21 cellular contexts compared by ENCODE assay signal in genomic region chr18:59469463-59470180, GRCh38.
"Had no signal": no experiment of that assay in that cellular context is flagged by ENCODE, and none has a peak within 500 bp of the region (broad histone marks: within the 10 kb centered on the region; RNA-seq: fewer than 3 reads in every experiment).

No MANE protein-coding gene starts in this region.

- H3K4me3 Mint-ChIP-seq: activated CD4-positive, alpha-beta T cell treated with anti-CD3 and anti-CD28 coated beads, Interleukin-2, amount 10 ng/mL, durations not matched to agents 7 days and 5 days; activated CD8-positive, alpha-beta T cell treated with anti-CD3 and anti-CD28 coated beads, Interleukin-2, amount 10 ng/mL, durations not matched to agents 7 days and 5 days; activated naive CD4-positive, alpha-beta T cell treated with anti-CD3 and anti-CD28 coated beads, Interleukin-2, amount 50 U/mL, for 24 hours; activated T-helper 1 cell treated with anti-CD3 and anti-CD28 coated beads, Interleukin-12 subunit alpha, Interleukin-12 subunit beta, Interleukin-2, Interleukin-4 antibody, amounts not matched to agents 30 ng/mL and 10 ng/mL and 1 ng/mL, durations not matched to agents 14 hours and 24 hours and 36 hours; central memory CD8-positive, alpha-beta T cell; natural killer cell treated with Interleukin-12 subunit alpha and Interleukin-12 subunit beta and Interleukin-15 and Interleukin-18, amount 100 ng/mL, for 72 hours; stimulated activated naive CD8-positive, alpha-beta T cell treated with anti-CD3 and anti-CD28 coated beads, Interleukin-15, Interleukin-2, amounts not matched to agents 100 ng/mL and 50 ng/mL, for 24 hours had no signal

- H3K27ac Mint-ChIP-seq: activated CD4-positive, alpha-beta T cell treated with anti-CD3 and anti-CD28 coated beads, Interleukin-2, amount 10 ng/mL, durations not matched to agents 7 days and 5 days; activated CD8-positive, alpha-beta T cell treated with anti-CD3 and anti-CD28 coated beads, Interleukin-2, amount 10 ng/mL, durations not matched to agents 7 days and 5 days; activated naive CD4-positive, alpha-beta T cell treated with anti-CD3 and anti-CD28 coated beads, Interleukin-2, amount 50 U/mL, for 24 hours; activated T-helper 1 cell treated with anti-CD3 and anti-CD28 coated beads, Interleukin-12 subunit alpha, Interleukin-12 subunit beta, Interleukin-2, Interleukin-4 antibody, amounts not matched to agents 30 ng/mL and 10 ng/mL and 1 ng/mL, durations not matched to agents 14 hours and 24 hours and 36 hours; natural killer cell treated with Interleukin-12 subunit alpha and Interleukin-12 subunit beta and Interleukin-15 and Interleukin-18, amount 100 ng/mL, for 72 hours; progenitor cell of endocrine pancreas; stimulated activated naive CD8-positive, alpha-beta T cell treated with anti-CD3 and anti-CD28 coated beads, Interleukin-15, Interleukin-2, amounts not matched to agents 100 ng/mL and 50 ng/mL, for 24 hours had no signal

- H3K27me3 ChIP-seq: body of pancreas, esophagus muscularis mucosa, gastrocnemius medialis, tibial artery had no signal

- H3K36me3 Mint-ChIP-seq: activated naive CD4-positive, alpha-beta T cell treated with anti-CD3 and anti-CD28 coated beads, Interleukin-2, amount 50 U/mL, for 24 hours; natural killer cell treated with Interleukin-12 subunit alpha and Interleukin-12 subunit beta and Interleukin-15 and Interleukin-18, amount 100 ng/mL, for 72 hours had no signal

- H3K9me3 Mint-ChIP-seq: activated CD4-positive, alpha-beta T cell treated with anti-CD3 and anti-CD28 coated beads, Interleukin-2, amount 10 ng/mL, durations not matched to agents 7 days and 5 days; activated T-helper 1 cell treated with anti-CD3 and anti-CD28 coated beads, Interleukin-12 subunit alpha, Interleukin-12 subunit beta, Interleukin-2, Interleukin-4 antibody, amounts not matched to agents 30 ng/mL and 10 ng/mL and 1 ng/mL, durations not matched to agents 14 hours and 24 hours and 36 hours; central memory CD8-positive, alpha-beta T cell had no signal

- H3K4me1 ChIP-seq: gastrocnemius medialis, spleen, tibial artery had no signal

- H3K27me3 Mint-ChIP-seq: activated naive CD4-positive, alpha-beta T cell treated with anti-CD3 and anti-CD28 coated beads, Interleukin-2, amount 50 U/mL, for 24 hours had no signal

- DNase-seq: activated CD4-positive, alpha-beta T cell treated with anti-CD3 and anti-CD28 coated beads, Interleukin-2, amount 10 ng/mL, durations not matched to agents 7 days and 5 days; activated CD4-positive, CD25-positive, alpha-beta regulatory T cell treated with anti-CD3 and anti-CD28 coated beads, Interleukin-2, amount 50 U/mL, for 72 hours; activated CD8-positive, alpha-beta T cell treated with anti-CD3 and anti-CD28 coated beads, Interleukin-2, amount 10 ng/mL, durations not matched to agents 7 days and 5 days; activated gamma-delta T cell; anterior cingulate cortex; effector memory CD4-positive, alpha-beta T cell; gastrocnemius medialis; mammary epithelial cell; retina; spleen; stimulated activated CD4-positive, alpha-beta T cell treated with anti-CD3 and anti-CD28 coated beads, Interleukin-4, amount 100 ng/mL, for 4 hours; T-helper 2 cell; tibial artery had no signal

- H3K36me3 ChIP-seq: esophagus muscularis mucosa, gastrocnemius medialis, spleen, tibial artery had no signal

- H3K4me3 ChIP-seq: body of pancreas, esophagus muscularis mucosa, gastrocnemius medialis, spleen, tibial artery had no signal

- H3K27ac ChIP-seq: body of pancreas, esophagus muscularis mucosa, gastrocnemius medialis, spleen, tibial artery had no signal

- ATAC-seq: activated CD8-positive, alpha-beta T cell treated with anti-CD3 and anti-CD28 coated beads, Interleukin-2, amount 10 ng/mL, durations not matched to agents 7 days and 5 days; body of pancreas; gastrocnemius medialis; natural killer cell treated with Interleukin-12 subunit alpha and Interleukin-12 subunit beta and Interleukin-15 and Interleukin-18, amount 100 ng/mL, for 72 hours had no signal

- H3K9me3 ChIP-seq: body of pancreas, esophagus muscularis mucosa, gastrocnemius medialis, spleen, tibial artery had no signal

- H3K4me1 Mint-ChIP-seq: activated CD4-positive, alpha-beta T cell treated with anti-CD3 and anti-CD28 coated beads, Interleukin-2, amount 10 ng/mL, durations not matched to agents 7 days and 5 days; activated naive CD4-positive, alpha-beta T cell treated with anti-CD3 and anti-CD28 coated beads, Interleukin-2, amount 50 U/mL, for 24 hours; central memory CD8-positive, alpha-beta T cell had no signal
